In genomic region chr21:34519013-34519412, GRCh38 we compare ENCODE assay signal across 20 cellular contexts. TPM values are rescaled to one million over a fixed set of nuclear protein-coding genes. Genes with fewer than 3 reads are reported as not detected.
DNase-seq lines count a peak whose midpoint lies in the region; ATAC-seq and TF ChIP-seq lines count a peak whose summit lies in the region.
"Had no signal": no experiment of that assay in that cellular context is flagged by ENCODE, and none has a peak within 500 bp of the region (broad histone marks: within the 10 kb centered on the region; RNA-seq: fewer than 3 reads in every experiment).

No MANE protein-coding gene starts in this region.

- peak overlapping the region; percentile 58 for H3K4me3 ChIP-seq in parathyroid adenoma (ENCODE audit: low read depth, low read length)
- H3K4me3 ChIP-seq: GM12878, SJCRH30 had no signal

- peaks cover 2% of the 10 kb centered on the region for H3K79me2 ChIP-seq in parathyroid adenoma

- peak overlapping the region; percentile 54 for H3K4me2 ChIP-seq in parathyroid adenoma (ENCODE audit: low read length)

- H2AFZ ChIP-seq in parathyroid adenoma = no peak overlapping the region

- H3K4me1 Mint-ChIP-seq in HFFc6 (ENCODE audit: low read depth) = peaks cover 59% of the 10 kb centered on the region
- H3K4me1 Mint-ChIP-seq in dendritic cell treated with granulocyte-macrophage colony-stimulating factor and Interleukin-4, amounts not matched to agents 40 ng/mL and 50 ng/mL, for 4 days (ENCODE audit: low read depth) = peaks cover 64% of the 10 kb centered on the region
- peaks cover 3% of the 10 kb centered on the region for H3K4me1 Mint-ChIP-seq in mesothelial cell of epicardium
- H3K4me1 Mint-ChIP-seq: B cell had no signal

- H3K27ac ChIP-seq in parathyroid adenoma = peak overlapping the region; percentile 100
- H3K27ac ChIP-seq: SJCRH30 had no signal

- H3K9me3 ChIP-seq in parathyroid adenoma (ENCODE audit: control insufficient read depth, low read length) = no peaks in the 10 kb centered on the region
- H3K9me3 ChIP-seq: SJCRH30 had no signal

- H3K27me3 Mint-ChIP-seq in HFFc6 (ENCODE audit: insufficient read depth) (peaks cover 5% of the 10 kb centered on the region; the same call in 1 of the 2 replicates), mesothelial cell of epicardium (ENCODE audit: low read depth) (no peaks in the 10 kb centered on the region)
- no peaks in the 10 kb centered on the region for H3K27me3 Mint-ChIP-seq in dendritic cell treated with granulocyte-macrophage colony-stimulating factor and Interleukin-4, amounts not matched to agents 40 ng/mL and 50 ng/mL, for 4 days
- H3K27me3 Mint-ChIP-seq: B cell; CD4-positive, alpha-beta T cell had no signal

- H3K27me3 ChIP-seq in parathyroid adenoma (ENCODE audit: control insufficient read depth, insufficient read depth, low read length) = no peaks in the 10 kb centered on the region
- H3K27me3 ChIP-seq: SJCRH30 had no signal

- TF ChIP-seq CTCF in HFFc6 (IDR thresholded peaks at IDR 0.05) (no peak), parathyroid adenoma (IDR thresholded peaks at IDR 0.05) (no peak), mesothelial cell of epicardium (IDR thresholded peaks at IDR 0.05; ENCODE audit: unreplicated experiment) (no peak)

- H3K4me3 Mint-ChIP-seq in HFFc6 (no peak overlapping the region), mesothelial cell of epicardium (no peak overlapping the region)
- H3K4me3 Mint-ChIP-seq in dendritic cell treated with granulocyte-macrophage colony-stimulating factor and Interleukin-4, amounts not matched to agents 40 ng/mL and 50 ng/mL, for 4 days = no peak overlapping the region
- H3K4me3 Mint-ChIP-seq: B cell; CD4-positive, alpha-beta T cell; H9 had no signal

- H3K27ac Mint-ChIP-seq in HFFc6 = peak overlapping the region; percentile 34; the same call in 1 of the 2 replicates
- H3K27ac Mint-ChIP-seq in dendritic cell treated with granulocyte-macrophage colony-stimulating factor and Interleukin-4, amounts not matched to agents 40 ng/mL and 50 ng/mL, for 4 days = peak overlapping the region; percentile 96
- no peak overlapping the region for H3K27ac Mint-ChIP-seq in mesothelial cell of epicardium
- H3K27ac Mint-ChIP-seq: B cell; CD4-positive, alpha-beta T cell; H9 had no signal

- peak overlapping the region; percentile 43 for H3K9ac ChIP-seq in parathyroid adenoma

- no peaks in the 10 kb centered on the region for H3K9me3 Mint-ChIP-seq in HFFc6
- H3K9me3 Mint-ChIP-seq in dendritic cell treated with granulocyte-macrophage colony-stimulating factor and Interleukin-4, amounts not matched to agents 40 ng/mL and 50 ng/mL, for 4 days = no peaks in the 10 kb centered on the region
- H3K9me3 Mint-ChIP-seq in mesothelial cell of epicardium = no peaks in the 10 kb centered on the region
- H3K9me3 Mint-ChIP-seq: CD4-positive, alpha-beta T cell; H9 had no signal

- peak; percentile 33 for DNase-seq in AG20443 (ENCODE audit: low spot score)
- no peak for DNase-seq in HFFc6
- no peak for DNase-seq in mesothelial cell of epicardium (ENCODE audit: low spot score in 2 of 2, unreplicated experiment in 2 of 2)
- no peak for DNase-seq in activated CD4-positive, alpha-beta T cell treated with anti-CD3 and anti-CD28 coated beads, Interleukin-2, amount 50 U/mL, for 48 hours
- DNase-seq: ACHN; Calu3; CD4-positive, alpha-beta T cell; DMS79; H9; NCI-H1105 treated with DMSO at 0.1 percent for 48 hours; NCI-H187 treated with DMSO at 0.1 percent for 48 hours; NCI-H526 treated with DMSO at 0.1 percent for 48 hours; OCI-M1; RPMI8226; SJCRH30 had no signal

- intact Hi-C loops in dendritic cell treated with granulocyte-macrophage colony-stimulating factor and Interleukin-4, amounts not matched to agents 40 ng/mL and 50 ng/mL, for 4 days (cut with micrococcal nuclease) = no loop called here

- peaks cover 53% of the 10 kb centered on the region for H3K4me1 ChIP-seq in parathyroid adenoma
- H3K4me1 ChIP-seq: SJCRH30 had no signal

- H3K36me3 Mint-ChIP-seq in HFFc6 (ENCODE audit: low read depth) = peaks cover 48% of the 10 kb centered on the region
- peaks cover 53% of the 10 kb centered on the region for H3K36me3 Mint-ChIP-seq in dendritic cell treated with granulocyte-macrophage colony-stimulating factor and Interleukin-4, amounts not matched to agents 40 ng/mL and 50 ng/mL, for 4 days (ENCODE audit: low read depth)
- H3K36me3 Mint-ChIP-seq in mesothelial cell of epicardium = peaks cover 23% of the 10 kb centered on the region

- H3K36me3 ChIP-seq in parathyroid adenoma (ENCODE audit: control insufficient read depth, insufficient read depth, low read length) = no peaks in the 10 kb centered on the region

- no peak for ATAC-seq in GM18498 (IDR thresholded peaks at IDR 0.05; ENCODE audit: unreplicated experiment)
- ATAC-seq: GM12878 had no signal

RNA-seq across cellular contexts. Expression of gene KCNE1, which starts 7.0 kb away (rescaled TPM):
- total RNA-seq in HFFc6 (2021; fragmentation: NEBNext Ultra II Directional; extraction: Animal tissue kit (Norgen Biotek cat#: 25700)) = 1 to 10 TPM in 1 of 6 experiments, under 1 TPM in 5; 0.71 to 1.3 (median 0.85) TPM
- 0.50 to 1.0 TPM (median 0.55 TPM) in 3 replicates for total RNA-seq in mesothelial cell of epicardium
- total RNA-seq: CD4-positive, alpha-beta T cell had no signal
